In genomic region chr2:89291717-89292298, GRCh38 we compare ENCODE assay signal across 6 cellular contexts.
DNase-seq lines count a peak whose midpoint lies in the region; ATAC-seq, FAIRE-seq and TF ChIP-seq lines count a peak whose summit lies in the region.
"Not testable (repeated sequence)": the region's sequence is repeated elsewhere in the genome, so short reads cannot be mapped to it uniquely, and the experiment has no call there.

No MANE protein-coding gene starts in this region.

- DNase-seq in GM12891 (ENCODE audit: insufficient read length, low spot score); activated B cell treated with CpG ODN at 0.5 μM for 24 hours; frontal cortex (ENCODE audit: low spot score in 2 of 2); naive B cell: not testable (repeated sequence)

- H3K36me3 Mint-ChIP-seq in activated B cell treated with CpG ODN at 0.5 μM for 24 hours (ENCODE audit: low read depth); naive B cell; stimulated activated memory B cell treated with anti-CD40 and anti-IgM and Interleukin-4, amounts not matched to agents 10 μg/mL and 1 μg/mL and 100 μg/mL, for 72 hours: not testable (repeated sequence)

- not testable (repeated sequence) for H3K4me3 Mint-ChIP-seq in activated B cell treated with CpG ODN at 0.5 μM for 24 hours; naive B cell; stimulated activated memory B cell treated with anti-CD40 and anti-IgM and Interleukin-4, amounts not matched to agents 10 μg/mL and 1 μg/mL and 100 μg/mL, for 72 hours

- not testable (repeated sequence) for TF ChIP-seq POLR2A in GM12891 (IDR thresholded peaks at IDR 0.05; ENCODE audit: low read depth, low read length)

- not testable (repeated sequence) for H3K9me3 Mint-ChIP-seq in activated B cell treated with CpG ODN at 0.5 μM for 24 hours; naive B cell; stimulated activated memory B cell treated with anti-CD40 and anti-IgM and Interleukin-4, amounts not matched to agents 10 μg/mL and 1 μg/mL and 100 μg/mL, for 72 hours

- not testable (repeated sequence) for H3K27ac Mint-ChIP-seq in activated B cell treated with CpG ODN at 0.5 μM for 24 hours; naive B cell; stimulated activated memory B cell treated with anti-CD40 and anti-IgM and Interleukin-4, amounts not matched to agents 10 μg/mL and 1 μg/mL and 100 μg/mL, for 72 hours

- not testable (repeated sequence) for TF ChIP-seq CTCF in activated B cell treated with CpG ODN at 0.5 μM for 24 hours (IDR thresholded peaks at IDR 0.05)

- POLR2A ChIA-PET in activated B cell treated with CpG ODN at 0.5 μM for 24 hours (lab: Charles Lee) = not testable (repeated sequence)

- CTCF ChIA-PET in activated B cell treated with CpG ODN at 0.5 μM for 24 hours (lab: Charles Lee) = not testable (repeated sequence)

- intact Hi-C loops in activated B cell treated with CpG ODN at 0.5 μM for 24 hours (cut with micrococcal nuclease) = not testable (repeated sequence)

- H3K4me1 Mint-ChIP-seq in activated B cell treated with CpG ODN at 0.5 μM for 24 hours; naive B cell; stimulated activated memory B cell treated with anti-CD40 and anti-IgM and Interleukin-4, amounts not matched to agents 10 μg/mL and 1 μg/mL and 100 μg/mL, for 72 hours: not testable (repeated sequence)

- H3K27me3 Mint-ChIP-seq in activated B cell treated with CpG ODN at 0.5 μM for 24 hours; naive B cell; stimulated activated memory B cell treated with anti-CD40 and anti-IgM and Interleukin-4, amounts not matched to agents 10 μg/mL and 1 μg/mL and 100 μg/mL, for 72 hours: not testable (repeated sequence)

- FAIRE-seq in GM12891 (lab: Jason Lieb, UNC) (peak; percentile 65), frontal cortex (lab: Jason Lieb, UNC) (peak; percentile 98)

- ATAC-seq in HG03442 (IDR thresholded peaks at IDR 0.05; ENCODE audit: unreplicated experiment) (peak; percentile 32), activated B cell treated with CpG ODN at 0.5 μM for 24 hours (ENCODE audit: low read depth) (peak; percentile 40), naive B cell (ENCODE audit: low read depth in 2 of 2) (peak; percentile 49 to 66)
- ATAC-seq in stimulated activated memory B cell treated with anti-CD40 and anti-IgM and Interleukin-4, amounts not matched to agents 10 μg/mL and 1 μg/mL and 100 μg/mL, for 72 hours = peak; percentile 65
